Comparison of ENCODE assay signal across 18 cellular contexts in the genomic region with DNA sequence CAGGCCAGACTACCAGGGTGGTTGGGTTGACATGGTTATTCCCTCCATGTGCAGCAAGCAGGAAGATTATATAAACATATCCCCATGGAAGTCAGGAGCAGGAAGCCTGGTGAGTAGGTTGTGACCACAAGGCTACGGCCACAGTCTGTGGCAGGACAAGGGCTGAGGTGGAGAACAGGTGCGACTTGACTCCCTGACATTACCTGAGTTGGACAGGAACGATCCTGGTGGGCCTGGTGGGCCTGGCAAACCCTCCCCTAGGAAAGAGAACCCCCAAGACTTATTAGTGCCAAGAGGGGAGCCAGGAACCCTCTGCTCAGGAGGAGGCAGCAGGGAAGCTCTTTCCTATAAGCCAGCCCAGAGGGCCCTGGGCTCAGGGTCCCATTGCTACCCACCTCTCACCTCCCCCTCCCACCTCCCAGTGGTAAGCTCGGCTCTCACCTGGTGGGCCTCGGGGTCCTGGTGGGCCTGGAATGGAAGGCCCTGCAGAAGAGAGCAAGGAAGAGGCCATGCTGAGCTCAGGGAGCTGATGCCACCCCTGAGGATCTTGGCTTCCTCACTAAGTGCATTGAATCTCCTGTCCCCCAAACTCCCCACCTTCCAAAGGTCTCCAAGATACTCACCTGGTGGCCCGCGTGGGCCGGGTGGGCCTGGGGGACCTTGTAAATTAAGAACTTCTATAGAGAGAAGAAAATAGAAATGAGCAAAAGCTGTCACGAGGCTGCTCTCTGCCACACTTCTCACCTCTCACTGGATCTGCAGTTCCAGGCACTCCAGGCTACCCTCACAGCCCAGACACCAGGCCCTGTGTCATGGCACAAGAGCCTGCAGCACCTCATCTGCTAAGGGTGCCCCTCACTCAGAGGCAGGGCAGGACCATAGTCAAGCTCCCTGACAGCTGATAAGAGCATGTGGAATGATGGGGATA. TPM values are rescaled to one million over a fixed set of nuclear protein-coding genes. Genes with fewer than 3 reads are reported as not detected.
"Had no signal": no experiment of that assay in that cellular context is flagged by ENCODE, and none has a peak within 500 bp of the region (broad histone marks: within the 10 kb centered on the region; RNA-seq: fewer than 3 reads in every experiment).

No MANE protein-coding gene starts in this region.

- H3K27ac ChIP-seq: lower lobe of right lung had no signal

- DNase-seq: activated CD4-positive, alpha-beta T cell treated with anti-CD3 and anti-CD28 coated beads, Interleukin-2, amount 10 ng/mL, durations not matched to agents 24 days and 14 days; activated gamma-delta T cell treated with Interleukin-2 at 50 U/mL for 16 hours; activated naive CD8-positive, alpha-beta T cell treated with anti-CD3 and anti-CD28 coated beads for 36 hours; activated T-cell treated with anti-CD3 and anti-CD28 coated beads for 4 hours; amniotic stem cell; dermis blood vessel endothelial cell; effector memory CD8-positive, alpha-beta T cell; foreskin fibroblast; hypothalamus; lower lobe of right lung; nucleus accumbens; posterior cingulate gyrus; retina; stimulated activated naive B cell treated with anti-CD40 and anti-IgM and Interleukin-4, amounts not matched to agents 10 μg/mL and 1 μg/mL and 100 μg/mL, for 72 hours; T-helper 1 cell; T-helper 9 cell had no signal

- H3K4me3 ChIP-seq: lower lobe of right lung had no signal

- H3K9me3 ChIP-seq: lower lobe of right lung had no signal

- H3K36me3 ChIP-seq: lower lobe of right lung had no signal

- H3K4me1 ChIP-seq: lower lobe of right lung had no signal

- ATAC-seq: effector memory CD8-positive, alpha-beta T cell; lower lobe of right lung; natural killer cell treated with Interleukin-12 subunit alpha and Interleukin-12 subunit beta and Interleukin-15 and Interleukin-18, amount 100 ng/mL, for 72 hours; stimulated activated naive B cell treated with anti-CD40 and anti-IgM and Interleukin-4, amounts not matched to agents 10 μg/mL and 1 μg/mL and 100 μg/mL, for 72 hours had no signal

RNA-seq across cellular contexts. Expression of gene COL17A1, which starts 44.6 kb away (rescaled TPM):
- total RNA-seq: activated CD4-positive, alpha-beta T cell treated with anti-CD3 and anti-CD28 coated beads, Interleukin-2, amount 10 ng/mL, durations not matched to agents 24 days and 14 days; activated naive CD8-positive, alpha-beta T cell treated with anti-CD3 and anti-CD28 coated beads for 36 hours; activated T-helper 1 cell treated with anti-CD3 and anti-CD28 coated beads, Interleukin-12 subunit alpha, Interleukin-12 subunit beta, Interleukin-2, Interleukin-4 antibody, amounts not matched to agents 30 ng/mL and 10 ng/mL and 1 ng/mL, durations not matched to agents 14 hours and 24 hours and 36 hours; natural killer cell treated with Interleukin-12 subunit alpha and Interleukin-12 subunit beta and Interleukin-15 and Interleukin-18, amount 100 ng/mL, for 72 hours had no signal
